In the genomic region with DNA sequence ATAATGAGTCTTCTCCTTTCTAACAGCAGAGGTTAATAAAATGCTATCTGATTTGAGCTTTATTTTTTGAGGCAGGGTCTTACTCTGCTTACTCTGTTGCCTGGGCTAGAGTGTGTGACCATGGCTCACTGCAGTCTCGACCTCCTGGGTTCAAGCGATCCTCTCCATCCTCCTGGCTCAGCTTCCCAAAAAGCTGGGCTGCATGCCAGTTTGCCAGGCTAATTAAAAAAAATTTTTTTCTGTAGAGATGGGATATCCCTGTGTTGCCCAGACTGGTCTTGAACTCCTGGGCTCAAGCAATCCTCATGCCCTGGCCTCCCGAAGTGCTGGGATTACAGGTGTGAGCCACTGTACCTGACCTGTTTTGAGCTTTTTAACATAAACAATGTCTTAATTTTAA, we compare ENCODE assay signal across 35 cellular contexts. TPM values are rescaled to one million over a fixed set of nuclear protein-coding genes. Genes with fewer than 3 reads are reported as not detected.
"Had no signal": no experiment of that assay in that cellular context is flagged by ENCODE, and none has a peak within 500 bp of the region (broad histone marks: within the 10 kb centered on the region; RNA-seq: fewer than 3 reads in every experiment).

No MANE protein-coding gene starts in this region.

- ATAC-seq: effector memory CD8-positive, alpha-beta T cell; gastrocnemius medialis; left ventricle myocardium superior; pancreas; stimulated activated memory B cell treated with anti-CD40 and anti-IgM and Interleukin-4, amounts not matched to agents 10 μg/mL and 1 μg/mL and 100 μg/mL, for 72 hours; stimulated activated naive CD8-positive, alpha-beta T cell treated with anti-CD3 and anti-CD28 coated beads, Interleukin-15, amount 100 ng/mL, for 72 hours; WTC11 had no signal

- H3K27ac ChIP-seq: brain microvascular endothelial cell, gastrocnemius medialis, hepatocyte, pancreas, prostate gland, sigmoid colon, uterus had no signal

- H3K4me3 ChIP-seq: gastrocnemius medialis, hepatocyte, pancreas, prostate gland, sigmoid colon, uterus had no signal

- H3K27me3 ChIP-seq: brain microvascular endothelial cell, gastrocnemius medialis, hepatocyte, pancreas, sigmoid colon, uterus had no signal

- H3K9me3 ChIP-seq: gastrocnemius medialis, pancreas, prostate gland, sigmoid colon, uterus had no signal

- DNase-seq: activated CD4-positive, alpha-beta memory T cell treated with anti-CD3 and anti-CD28 coated beads, Interleukin-2, amount 10 ng/mL, durations not matched to agents 7 days and 5 days; activated CD4-positive, alpha-beta T cell treated with anti-CD3 and anti-CD28 coated beads for 1 hour; activated CD4-positive, alpha-beta T cell treated with anti-CD3 and anti-CD28 coated beads, Interleukin-2, amount 10 ng/mL, durations not matched to agents 7 days and 5 days; activated CD8-positive, alpha-beta memory T cell treated with anti-CD3 and anti-CD28 coated beads, Interleukin-2, amount 50 U/mL, for 48 hours; activated gamma-delta T cell; activated naive CD4-positive, alpha-beta T cell treated with anti-CD3 and anti-CD28 coated beads, Interleukin-2, amount 10 ng/mL, durations not matched to agents 7 days and 5 days; activated naive CD8-positive, alpha-beta T cell treated with anti-CD3 and anti-CD28 coated beads, Interleukin-2, amount 10 ng/mL, durations not matched to agents 7 days and 5 days; activated T-cell treated with anti-CD3 and anti-CD28 coated beads, Interleukin-2, amount 50 U/mL, for 24 hours; amniotic stem cell; brain microvascular endothelial cell; cortex of kidney; effector memory CD8-positive, alpha-beta T cell; erythroblast; gastrocnemius medialis; glutamatergic neuron; islet precursor cell; left ventricle myocardium superior; naive B cell; pancreas; sigmoid colon; small intestine; stimulated activated CD4-positive, alpha-beta T cell treated with anti-CD3 and anti-CD28 coated beads, Interleukin-1b, Interleukin-23, amount 100 ng/mL, for 48 hours; stimulated activated CD4-positive, alpha-beta T cell treated with anti-CD3 and anti-CD28 coated beads, Interleukin-4, amount 100 ng/mL, for 4 hours; stimulated activated CD8-positive, alpha-beta memory T cell treated with anti-CD3 and anti-CD28 coated beads, Interleukin-4, amount 100 ng/mL, for 48 hours; stimulated activated naive CD8-positive, alpha-beta T cell treated with anti-CD3 and anti-CD28 coated beads, Interleukin-15, amount 100 ng/mL, for 72 hours; uterus had no signal

- H3K36me3 ChIP-seq: brain microvascular endothelial cell, gastrocnemius medialis, pancreas, prostate gland, sigmoid colon, uterus had no signal

- H3K4me1 ChIP-seq: gastrocnemius medialis, pancreas, prostate gland, sigmoid colon, uterus had no signal

RNA-seq across cellular contexts. Expression of gene WNT8B, which starts 59.1 kb away (rescaled TPM):
- total RNA-seq: astrocyte, cardiac septum, chondrocyte, gastrocnemius medialis, hepatocyte, left ventricle myocardium superior, lung microvascular endothelial cell, mucosa of gallbladder, sigmoid colon had no signal
- polyA plus RNA-seq: hepatocyte, small intestine had no signal
